8 cellular contexts compared by ENCODE assay signal in the genomic region with DNA sequence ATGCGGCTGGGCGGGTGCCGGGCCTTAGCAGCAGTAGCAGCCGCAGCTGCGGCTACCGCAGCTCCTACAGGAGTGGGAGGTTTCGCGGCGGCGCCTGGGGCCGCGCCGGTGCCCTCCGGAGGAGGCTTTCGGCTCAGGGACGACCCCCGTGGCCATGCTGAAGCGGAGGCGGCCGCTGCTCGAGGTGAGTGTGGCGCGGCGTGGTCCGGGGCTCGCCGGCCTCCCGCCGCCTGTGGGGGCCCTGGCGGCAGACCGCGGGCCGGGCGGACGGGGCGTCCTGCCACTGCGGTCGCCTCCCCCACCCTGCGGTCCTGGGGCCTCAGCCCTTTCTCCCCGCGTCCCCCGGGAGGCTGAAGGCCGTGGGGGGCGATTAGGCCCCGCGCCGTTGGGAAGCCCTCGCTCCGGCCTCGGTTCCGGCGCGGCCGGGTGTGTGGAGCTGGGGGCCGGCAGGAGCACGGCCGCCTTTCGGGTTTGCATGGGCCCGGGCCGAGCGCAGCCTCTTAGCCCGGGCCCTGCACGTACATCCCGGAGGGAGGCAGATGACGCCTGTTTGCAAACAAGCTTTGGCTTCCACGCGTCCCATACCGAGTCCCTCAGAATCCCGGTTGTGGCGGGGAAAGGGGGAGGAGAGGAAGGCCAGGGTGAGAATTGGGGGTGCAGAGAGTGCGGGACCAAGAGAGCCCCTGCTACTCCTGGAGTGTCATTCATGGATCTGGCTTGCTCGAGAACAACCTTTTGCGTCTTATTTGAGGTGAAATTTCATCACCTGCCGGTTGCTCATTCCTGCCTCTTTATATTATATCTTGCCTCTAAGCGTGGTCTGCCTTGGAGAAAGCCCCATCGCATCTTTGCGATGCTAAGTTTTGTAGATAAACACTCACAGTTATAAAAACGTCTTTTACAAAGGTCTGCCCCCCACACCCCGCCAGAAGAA. TPM values are rescaled to one million over a fixed set of nuclear protein-coding genes. Genes with fewer than 3 reads are reported as not detected.
DNase-seq lines count a peak whose midpoint lies in the region; ATAC-seq and TF ChIP-seq lines count a peak whose summit lies in the region.

No MANE protein-coding gene starts in this region.

- H3K4me1 Mint-ChIP-seq in naive thymus-derived CD8-positive, alpha-beta T cell = peaks cover 21 to 51% (median 36%) of the 10 kb centered on the region in 4 donors

- H3K9ac ChIP-seq in fibroblast of lung (ENCODE audit: insufficient read depth, low read length) = peak overlapping the region; percentile 82

- intact Hi-C loops in tibial artery (cut with DNase I; ENCODE audit: low total_unique reads) = no loop called here

- H3K9me3 Mint-ChIP-seq in naive thymus-derived CD8-positive, alpha-beta T cell = no peaks in the 10 kb centered on the region

- peak overlapping the region; percentile 85 to 97 (median 90) for H3K4me3 Mint-ChIP-seq in naive thymus-derived CD8-positive, alpha-beta T cell

- TF ChIP-seq CTCF in AG09309 (IDR thresholded peaks at IDR 0.05; ENCODE audit: control insufficient read depth, insufficient read depth, low read depth, low read length, missing control alignments) = no peak
- TF ChIP-seq CTCF in fibroblast of lung (conservative IDR thresholded peaks at IDR 0.05 in 1 of 2, IDR thresholded peaks at IDR 0.05 in 1 of 2; ENCODE audit: low read depth in 1 of 2, low read length in 2 of 2) = no peak
- no peak for TF ChIP-seq CTCF in tibial artery (IDR thresholded peaks at IDR 0.05)

- H3K4me1 ChIP-seq in fibroblast of lung (ENCODE audit: control insufficient read depth, extremely low read depth, insufficient read depth, low read length) = peaks cover 9% of the 10 kb centered on the region
- peaks cover 0 to 42% (median 9%) of the 10 kb centered on the region in 4 donors for H3K4me1 ChIP-seq in tibial artery

- peak overlapping the region; percentile 67 to 96 (median 86) for H3K27ac Mint-ChIP-seq in naive thymus-derived CD8-positive, alpha-beta T cell

- ATAC-seq in GM18861 (IDR thresholded peaks at IDR 0.05; ENCODE audit: unreplicated experiment) (peak; percentile 9), HG03108 (IDR thresholded peaks at IDR 0.05; ENCODE audit: unreplicated experiment) (peak; percentile 24)
- ATAC-seq in naive thymus-derived CD8-positive, alpha-beta T cell = peak; percentile 61 to 71

- peaks cover 0 to 15% (median 0%) of the 10 kb centered on the region in 5 donors for H3K27me3 Mint-ChIP-seq in naive thymus-derived CD8-positive, alpha-beta T cell

- H3K4me2 ChIP-seq in fibroblast of lung (ENCODE audit: extremely low read depth, insufficient read depth, low read length) = peak overlapping the region; percentile 89

- no peaks in the 10 kb centered on the region for H3K36me3 Mint-ChIP-seq in naive thymus-derived CD8-positive, alpha-beta T cell

- peaks cover 18% of the 10 kb centered on the region for H3K79me2 ChIP-seq in fibroblast of lung (ENCODE audit: control insufficient read depth, insufficient read depth, low read length)

- H3K27me3 ChIP-seq in fibroblast of lung (ENCODE audit: control insufficient read depth, insufficient read depth, low read length) (no peaks in the 10 kb centered on the region), tibial artery (no peaks in the 10 kb centered on the region)

- H3K27ac ChIP-seq in fibroblast of lung (ENCODE audit: insufficient read depth, low read length) (peak overlapping the region; percentile 75), tibial artery (peak overlapping the region; percentile 95 to 99)

- H3K36me3 ChIP-seq in fibroblast of lung (ENCODE audit: control insufficient read depth, insufficient read depth, low read length) (no peaks in the 10 kb centered on the region), tibial artery (no peaks in the 10 kb centered on the region)

- DNase-seq in AG09309 (ENCODE audit: low read depth) (no peak), NCI-H774 (lab: John Stamatoyannopoulos, UW) (peak; percentile 27), fibroblast of lung (ENCODE audit: low read depth in 2 of 2) (peak; percentile 54 to 63), tibial artery (peak; percentile 38 to 69)
- DNase-seq in activated T-cell treated with anti-CD3 and anti-CD28 coated beads, Interleukin-2, amount 50 U/mL, for 48 hours = peak; percentile 64 to 68
- peak in 9 of 10 donors; percentile 3 to 66 (median 32) for DNase-seq in naive thymus-derived CD8-positive, alpha-beta T cell

- H3K9me3 ChIP-seq in fibroblast of lung (ENCODE audit: control insufficient read depth, insufficient read depth, low read depth, low read length) (no peaks in the 10 kb centered on the region), tibial artery (no peaks in the 10 kb centered on the region)

- H2AFZ ChIP-seq in fibroblast of lung (ENCODE audit: low read length) = peak overlapping the region; percentile 87

- peak overlapping the region; percentile 89 for H3K4me3 ChIP-seq in AG09309 (ENCODE audit: control insufficient read depth, low read depth, low read length)
- peak overlapping the region; percentile 73 to 81 (median 74) for H3K4me3 ChIP-seq in fibroblast of lung (replicated peaks in 1 of 4; ENCODE audit: control extremely low read depth in 1 of 4, insufficient read depth in 1 of 4, low read depth in 3 of 4, low read length in 4 of 4)
- peak overlapping the region; percentile 88 to 90 for H3K4me3 ChIP-seq in tibial artery

- POLR2A ChIA-PET in naive thymus-derived CD8-positive, alpha-beta T cell (lab: Charles Lee) = interaction anchor here (0.7 to 1.0 kb wide), 2 partner anchors 19 to 225 kb away, joined by 3 read pairs; no protein-coding TSS in a partner anchor

- H4K20me1 ChIP-seq in fibroblast of lung (ENCODE audit: control insufficient read depth, extremely low read depth, insufficient read depth, low read length) = no peaks in the 10 kb centered on the region

RNA-seq across cellular contexts. Expression of a gene that starts 0.6 kb away (rescaled TPM):
- 37.8 and 44.6 TPM in 2 replicates for total RNA-seq in fibroblast of lung
- 12.7 and 13.5 TPM in 2 replicates for polyA plus RNA-seq in fibroblast of lung
- polyA plus RNA-seq in fibroblast of lung (2012) = 12.7 and 13.0 TPM in 2 replicates
- 15.1 and 19.0 TPM in 2 replicates for polyA minus RNA-seq in fibroblast of lung (ENCODE audit: low replicate concordance)
- 10 to 100 TPM; 12.8 to 14.7 TPM for total RNA-seq in naive thymus-derived CD8-positive, alpha-beta T cell
- 1 to 10 TPM; 1.5 to 4.3 (median 2.9) TPM for polyA plus RNA-seq in naive thymus-derived CD8-positive, alpha-beta T cell

Comparison
In these comparisons a context has a peak if more than half of its experiments do, and no peak if none do; other contexts are left out.
1. ATAC-seq: peak in every context shown above with its lines; median percentile 66 in naive thymus-derived CD8-positive, alpha-beta T cell; 24 in HG03108; 9 in GM18861.